ENCODE assay signal across 9 cellular contexts in genomic region chr15:36887214-36888017, GRCh38.
A peak's percentile ranks its signal among the peaks of the same experiment; 100 is the strongest.
DNase-seq lines count a peak whose midpoint lies in the region; TF ChIP-seq lines count a peak whose summit lies in the region.
"Had no signal": no experiment of that assay in that cellular context is flagged by ENCODE, and none has a peak within 500 bp of the region (broad histone marks: within the 10 kb centered on the region; RNA-seq: fewer than 3 reads in every experiment).

No MANE protein-coding gene starts in this region.

- H3K9me3 Mint-ChIP-seq in neural progenitor cell, result no peaks in the 10 kb centered on the region

- TF ChIP-seq CTCF in BE2C (IDR thresholded peaks at IDR 0.05; ENCODE audit: low read depth, low read length), result no peak
- no peak for TF ChIP-seq CTCF in fibroblast of pulmonary artery (IDR thresholded peaks at IDR 0.05; ENCODE audit: low read length, missing control alignments)
- TF ChIP-seq CTCF in neural progenitor cell (IDR thresholded peaks at IDR 0.05), result no peak

- no peak overlapping the region for H3K27ac Mint-ChIP-seq in neural progenitor cell

- peaks cover 2% of the 10 kb centered on the region for H3K36me3 Mint-ChIP-seq in neural progenitor cell

- H3K79me2 ChIP-seq in neural progenitor cell (ENCODE audit: low read depth), result no peaks in the 10 kb centered on the region

- H3K4me3 Mint-ChIP-seq in neural progenitor cell, result peak overlapping the region; percentile 74

- H3K27me3 ChIP-seq in BE2C, result no peaks in the 10 kb centered on the region
- peaks cover 97% of the 10 kb centered on the region for H3K27me3 ChIP-seq in neural progenitor cell

- DNase-seq in BE2C (peak; percentile 45), NCI-H526 treated with DMSO at 0.1 percent for 48 hours (lab: John Stamatoyannopoulos, UW) (peak; percentile 17), fibroblast of pulmonary artery (ENCODE audit: low read depth) (peak; percentile 57), neural progenitor cell (ENCODE audit: low spot score) (peak; percentile 66), SHP77 (lab: John Stamatoyannopoulos, UW) (no peak), amniotic stem cell (lab: John Stamatoyannopoulos, UW) (no peak)
- no peak for DNase-seq in stimulated activated CD4-positive, alpha-beta T cell treated with anti-CD3 and anti-CD28 coated beads, Interleukin-4, amount 100 ng/mL, for 24 hours
- DNase-seq in stimulated activated CD4-positive, alpha-beta T cell treated with anti-CD3 and anti-CD28 coated beads, Interleukin-2, amount 100 ng/mL, for 24 hours, result no peak
- DNase-seq: activated CD4-positive, alpha-beta T cell treated with anti-CD3 and anti-CD28 coated beads for 48 hours had no signal

- H3K4me3 ChIP-seq in BE2C (ENCODE audit: low read depth, low read length) (peak overlapping the region; percentile 65), fibroblast of pulmonary artery (replicated peaks; ENCODE audit: low read depth, low read length) (peak overlapping the region; percentile 51), neural progenitor cell (peak overlapping the region; percentile 34)

- H4K20me1 ChIP-seq in neural progenitor cell (ENCODE audit: low read depth), result peaks cover 48% of the 10 kb centered on the region

- H3K27me3 Mint-ChIP-seq in neural progenitor cell (ENCODE audit: insufficient read depth, low read depth), result peaks cover 75% of the 10 kb centered on the region

- H3K36me3 ChIP-seq in BE2C, result peaks cover 14% of the 10 kb centered on the region
- no peaks in the 10 kb centered on the region for H3K36me3 ChIP-seq in neural progenitor cell

- H3K9me3 ChIP-seq in BE2C (no peaks in the 10 kb centered on the region), neural progenitor cell (ENCODE audit: low read depth) (no peaks in the 10 kb centered on the region)

- no peak overlapping the region for H2AFZ ChIP-seq in neural progenitor cell (replicated peaks)

- no peak overlapping the region for H3K27ac ChIP-seq in neural progenitor cell

- H3K4me2 ChIP-seq in neural progenitor cell, result peak overlapping the region; percentile 75

- H3K9ac ChIP-seq in neural progenitor cell, result no peak overlapping the region

- peaks cover 20% of the 10 kb centered on the region for H3K4me1 ChIP-seq in BE2C
- H3K4me1 ChIP-seq in neural progenitor cell, result peaks cover 55% of the 10 kb centered on the region

- peaks cover 27% of the 10 kb centered on the region for H3K4me1 Mint-ChIP-seq in neural progenitor cell

- H3F3A ChIP-seq in neural progenitor cell (ENCODE audit: low read depth), result peaks cover 27% of the 10 kb centered on the region

Comparison
In these comparisons a context has a peak if more than half of its experiments do, and no peak if none do; other contexts are left out.
1. DNase-seq: peak in BE2C (single experiment), NCI-H526 treated with DMSO at 0.1 percent for 48 hours (single experiment), fibroblast of pulmonary artery (single experiment) and neural progenitor cell (single experiment); none in stimulated activated CD4-positive, alpha-beta T cell treated with anti-CD3 and anti-CD28 coated beads, Interleukin-4, amount 100 ng/mL, for 24 hours (single experiment), SHP77 (0 of 2), amniotic stem cell (single experiment) and stimulated activated CD4-positive, alpha-beta T cell treated with anti-CD3 and anti-CD28 coated beads, Interleukin-2, amount 100 ng/mL, for 24 hours (0 of 2).
2. Peak in every context shown above with its lines, with median percentiles within 50 percentile points of each other: H3K4me3 ChIP-seq.